ENCODE assay signal across 11 cellular contexts in the genomic region with DNA sequence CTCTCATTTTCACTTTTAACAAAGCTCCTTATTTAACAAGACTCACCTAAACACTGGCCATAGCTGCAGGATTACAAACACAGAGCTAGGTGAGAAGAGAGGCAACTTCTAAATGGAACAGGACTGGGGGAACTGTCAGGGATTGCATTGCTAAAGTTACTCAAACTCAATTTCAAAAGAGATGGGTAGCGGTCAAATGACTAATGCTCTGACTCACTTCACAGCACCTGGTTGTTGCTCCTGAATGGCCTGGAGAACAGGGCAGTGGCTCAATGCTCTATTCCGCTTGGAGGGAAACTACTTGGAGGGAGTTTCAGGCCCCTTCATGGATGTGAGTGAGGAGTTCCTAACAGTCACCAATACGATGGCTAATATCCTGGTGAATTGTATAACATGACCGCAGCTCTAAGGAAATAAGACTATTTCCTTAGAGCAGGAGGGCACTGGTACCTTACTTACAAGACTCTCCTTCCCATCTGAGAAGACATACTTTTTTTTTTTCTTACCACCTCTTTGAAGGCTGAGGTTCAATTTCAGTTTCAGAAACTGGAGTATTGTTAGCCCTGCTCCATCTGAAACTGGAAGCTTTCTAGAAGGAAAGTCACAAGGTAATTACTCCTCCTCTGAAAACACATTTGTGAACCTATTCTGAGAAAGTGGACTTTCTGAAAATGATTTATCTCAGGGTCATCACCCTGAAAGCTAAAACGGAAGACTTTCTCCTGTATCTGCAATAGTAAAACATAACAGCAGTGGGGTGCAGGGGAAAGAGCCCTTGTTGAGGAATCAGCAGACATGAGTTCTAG. TPM values are rescaled to one million over a fixed set of nuclear protein-coding genes. Genes with fewer than 3 reads are reported as not detected.
DNase-seq lines count a peak whose midpoint lies in the region; ATAC-seq and TF ChIP-seq lines count a peak whose summit lies in the region.
"Had no signal": no experiment of that assay in that cellular context is flagged by ENCODE, and none has a peak within 500 bp of the region (broad histone marks: within the 10 kb centered on the region; RNA-seq: fewer than 3 reads in every experiment).

No MANE protein-coding gene starts in this region.

- H3K9me3 Mint-ChIP-seq in Caco-2 (ENCODE audit: unreplicated experiment), result no peaks in the 10 kb centered on the region
- H3K9me3 Mint-ChIP-seq: central memory CD8-positive, alpha-beta T cell had no signal

- no peak overlapping the region for H3K27ac Mint-ChIP-seq in Caco-2 (ENCODE audit: unreplicated experiment)

- ATAC-seq in GM19324 (IDR thresholded peaks at IDR 0.05; ENCODE audit: low FRiP score, unreplicated experiment) (peak; percentile 77), HG02970 (IDR thresholded peaks at IDR 0.05; ENCODE audit: low FRiP score, unreplicated experiment) (peak; percentile 55), RWPE2 (ENCODE audit: low read depth) (peak; percentile 98)
- ATAC-seq: K562 had no signal

- H3K9ac ChIP-seq in colonic mucosa (ENCODE audit: low read depth in 2 of 2, low read length in 2 of 2), result no peak overlapping the region

- DNase-seq in ACHN (peak; percentile 10), RWPE2 (ENCODE audit: low spot score) (peak; percentile 76), Caco-2 (no peak), colonic mucosa (no peak), NCI-H774 (lab: John Stamatoyannopoulos, UW) (no peak), HUDEP-2 (lab: John Stamatoyannopoulos, UW; ENCODE audit: unreplicated experiment in 76 of 76) (no peak)

- intact Hi-C loops in Caco-2 (cut with micrococcal nuclease; ENCODE audit: unreplicated experiment) (no loop called here), colonic mucosa (cut with DNase I) (no loop called here)

- no peaks in the 10 kb centered on the region for H3K27me3 Mint-ChIP-seq in Caco-2 (ENCODE audit: insufficient read depth, unreplicated experiment)
- H3K27me3 Mint-ChIP-seq: central memory CD8-positive, alpha-beta T cell had no signal

- H3K4me1 Mint-ChIP-seq in Caco-2 (ENCODE audit: low read depth, unreplicated experiment), result no peaks in the 10 kb centered on the region
- H3K4me1 Mint-ChIP-seq: central memory CD8-positive, alpha-beta T cell had no signal

- TF ChIP-seq CTCF in RWPE2 (IDR thresholded peaks at IDR 0.05; ENCODE audit: poor library complexity, severe bottlenecking) (no peak), Caco-2 (IDR thresholded peaks at IDR 0.05; ENCODE audit: insufficient read depth in 1 of 2, low read depth in 1 of 2, low read length in 1 of 2, severe bottlenecking in 1 of 2, unreplicated experiment in 1 of 2) (no peak), colonic mucosa (IDR thresholded peaks at IDR 0.05) (no peak)

- BruUV-seq in Caco-2 (replicated peaks; lab: Mats Ljungman, UMichigan), result no TSS peak

- POLR2A ChIA-PET in Caco-2 (lab: Charles Lee), result no interaction called here

- no peak overlapping the region for H3K4me3 Mint-ChIP-seq in Caco-2 (ENCODE audit: unreplicated experiment)
- H3K4me3 Mint-ChIP-seq: central memory CD8-positive, alpha-beta T cell had no signal

- H3K27me3 ChIP-seq in RWPE2 (ENCODE audit: insufficient read depth, poor library complexity, severe bottlenecking) (no peaks in the 10 kb centered on the region), Caco-2 (replicated peaks; ENCODE audit: control insufficient read depth, insufficient read depth, low read length) (no peaks in the 10 kb centered on the region), colonic mucosa (no peaks in the 10 kb centered on the region)

- H3K9me3 ChIP-seq in RWPE2 (ENCODE audit: severe bottlenecking) (no peaks in the 10 kb centered on the region), Caco-2 (no peaks in the 10 kb centered on the region), colonic mucosa (no peaks in the 10 kb centered on the region)

- no peaks in the 10 kb centered on the region for H3K36me3 Mint-ChIP-seq in Caco-2 (ENCODE audit: insufficient read depth, unreplicated experiment)

- in situ Hi-C loops in ACHN (cut with HindIII; ENCODE audit: low pct_ligation_motif_present, low pct_unique_long_range_greater_than_20kb, low sequenced_read_pairs), result no loop called here

- H3K4me1 ChIP-seq in RWPE2 (ENCODE audit: insufficient read depth, poor library complexity, severe bottlenecking), result peaks cover 13% of the 10 kb centered on the region
- H3K4me1 ChIP-seq in Caco-2, result no peaks in the 10 kb centered on the region
- H3K4me1 ChIP-seq in colonic mucosa, result no peaks in the 10 kb centered on the region

- CTCF ChIA-PET in Caco-2 (lab: Charles Lee), result no interaction called here

- H3K27ac ChIP-seq in RWPE2 (ENCODE audit: poor library complexity, severe bottlenecking) (peak overlapping the region; percentile 78), colonic mucosa (no peak overlapping the region)

- H3K36me3 ChIP-seq in RWPE2 (ENCODE audit: low read depth) (no peaks in the 10 kb centered on the region), Caco-2 (ENCODE audit: control insufficient read depth, insufficient read depth, low read length) (no peaks in the 10 kb centered on the region), colonic mucosa (no peaks in the 10 kb centered on the region)

- H3K4me3 ChIP-seq in RWPE2 (ENCODE audit: severe bottlenecking), result no peak overlapping the region
- no peak overlapping the region for H3K4me3 ChIP-seq in Caco-2 (ENCODE audit: low read depth, low read length)
- H3K4me3 ChIP-seq in colonic mucosa, result no peak overlapping the region
- H3K4me3 ChIP-seq: K562 had no signal

RNA-seq across cellular contexts. Expression of gene DPT, which starts 9.5 kb away (rescaled TPM):
- total RNA-seq in Caco-2 (2022) (not detected in 2 replicates), colonic mucosa (10 to 100 TPM in 1 of 2 donors, 1 to 10 TPM in 1; 1.2 to 16.2 TPM)
- total RNA-seq: activated CD8-positive, alpha-beta memory T cell treated with anti-CD3 and anti-CD28 coated beads for 36 hours; K562 had no signal

Comparison
In these comparisons a context has a peak if more than half of its experiments do, and no peak if none do; other contexts are left out.
1. DNase-seq: peak in ACHN (single experiment) and RWPE2 (single experiment); none in Caco-2 (0 of 2), colonic mucosa (single experiment), NCI-H774 (single experiment) and HUDEP-2 (0 of 76).
2. Peak in every context shown above with its lines, with median percentiles within 50 percentile points of each other: ATAC-seq.